In genomic region chr17:65572186-65572580, GRCh38 we compare ENCODE assay signal across 2 cellular contexts.
TF ChIP-seq lines count a peak whose summit lies in the region.

No MANE protein-coding gene starts in this region.

TF ChIP-seq in HepG2, 621 proteins besides CTCF, POLR2A, EP300 and RAD21:
- TF ChIP-seq ZSCAN31 (CRISPR knock-in tag; IDR thresholded peaks at IDR 0.05; ENCODE audit: low read depth) = 0 out of 2 replicates have a peak, but pooled peaks have one; percentile 2
- TF ChIP-seq NCOA1 (CRISPR knock-in tag; IDR thresholded peaks at IDR 0.05) = no peak
- TF ChIP-seq ZNF878 (CRISPR knock-in tag; IDR thresholded peaks at IDR 0.05) = no peak
TF ChIP-seq in HepG2: peak in this region for 1.

TF ChIP-seq in H1, 55 proteins besides CTCF, POLR2A, EP300 and RAD21:
- TF ChIP-seq GABPA (IDR thresholded peaks at IDR 0.05; ENCODE audit: borderline replicate concordance, insufficient read depth, low read length) = no peak
TF ChIP-seq in H1: peak in this region for 0.
